ENCODE assay signal across 2 cellular contexts in the genomic region with DNA sequence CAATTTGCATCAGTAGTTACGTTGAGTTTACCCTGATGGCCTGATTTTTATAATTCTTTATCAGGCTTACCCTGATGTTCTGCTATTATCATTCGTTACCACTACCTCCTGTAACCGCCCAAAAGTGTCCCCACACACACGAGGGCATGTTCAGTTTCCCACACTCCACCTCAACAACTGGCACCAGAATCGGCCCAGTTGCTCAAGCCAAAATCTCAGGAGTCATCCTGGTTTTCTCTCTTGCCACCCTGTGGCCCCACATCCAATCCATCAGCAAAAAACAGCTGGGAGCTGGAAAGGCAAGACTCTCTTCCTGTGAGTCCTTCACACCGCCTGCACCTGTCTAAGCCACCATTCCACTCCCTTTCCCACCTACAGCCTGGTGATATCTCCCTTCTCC.
TF ChIP-seq lines count a peak whose summit lies in the region.

No MANE protein-coding gene starts in this region.

TF ChIP-seq in SK-N-SH, 30 proteins besides CTCF, POLR2A, EP300 and RAD21 (continued from another document):
- TF ChIP-seq, protein P1, sequence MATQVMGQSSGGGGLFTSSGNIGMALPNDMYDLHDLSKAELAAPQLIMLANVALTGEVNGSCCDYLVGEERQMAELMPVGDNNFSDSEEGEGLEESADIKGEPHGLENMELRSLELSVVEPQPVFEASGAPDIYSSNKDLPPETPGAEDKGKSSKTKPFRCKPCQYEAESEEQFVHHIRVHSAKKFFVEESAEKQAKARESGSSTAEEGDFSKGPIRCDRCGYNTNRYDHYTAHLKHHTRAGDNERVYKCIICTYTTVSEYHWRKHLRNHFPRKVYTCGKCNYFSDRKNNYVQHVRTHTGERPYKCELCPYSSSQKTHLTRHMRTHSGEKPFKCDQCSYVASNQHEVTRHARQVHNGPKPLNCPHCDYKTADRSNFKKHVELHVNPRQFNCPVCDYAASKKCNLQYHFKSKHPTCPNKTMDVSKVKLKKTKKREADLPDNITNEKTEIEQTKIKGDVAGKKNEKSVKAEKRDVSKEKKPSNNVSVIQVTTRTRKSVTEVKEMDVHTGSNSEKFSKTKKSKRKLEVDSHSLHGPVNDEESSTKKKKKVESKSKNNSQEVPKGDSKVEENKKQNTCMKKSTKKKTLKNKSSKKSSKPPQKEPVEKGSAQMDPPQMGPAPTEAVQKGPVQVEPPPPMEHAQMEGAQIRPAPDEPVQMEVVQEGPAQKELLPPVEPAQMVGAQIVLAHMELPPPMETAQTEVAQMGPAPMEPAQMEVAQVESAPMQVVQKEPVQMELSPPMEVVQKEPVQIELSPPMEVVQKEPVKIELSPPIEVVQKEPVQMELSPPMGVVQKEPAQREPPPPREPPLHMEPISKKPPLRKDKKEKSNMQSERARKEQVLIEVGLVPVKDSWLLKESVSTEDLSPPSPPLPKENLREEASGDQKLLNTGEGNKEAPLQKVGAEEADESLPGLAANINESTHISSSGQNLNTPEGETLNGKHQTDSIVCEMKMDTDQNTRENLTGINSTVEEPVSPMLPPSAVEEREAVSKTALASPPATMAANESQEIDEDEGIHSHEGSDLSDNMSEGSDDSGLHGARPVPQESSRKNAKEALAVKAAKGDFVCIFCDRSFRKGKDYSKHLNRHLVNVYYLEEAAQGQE (IDR thresholded peaks at IDR 0.05; ENCODE audit: low read depth, low read length): no peak
- TF ChIP-seq POLR2AphosphoS5 (IDR thresholded peaks at IDR 0.05; ENCODE audit: low read depth, low read length) (no peak), MEF2A (IDR thresholded peaks at IDR 0.05; ENCODE audit: borderline replicate concordance, low read depth) (no peak), ELF1 (IDR thresholded peaks at IDR 0.05) (no peak), SIN3A (IDR thresholded peaks at IDR 0.05; ENCODE audit: borderline replicate concordance, low read depth, low read length) (no peak)
- TF ChIP-seq, protein P2, sequence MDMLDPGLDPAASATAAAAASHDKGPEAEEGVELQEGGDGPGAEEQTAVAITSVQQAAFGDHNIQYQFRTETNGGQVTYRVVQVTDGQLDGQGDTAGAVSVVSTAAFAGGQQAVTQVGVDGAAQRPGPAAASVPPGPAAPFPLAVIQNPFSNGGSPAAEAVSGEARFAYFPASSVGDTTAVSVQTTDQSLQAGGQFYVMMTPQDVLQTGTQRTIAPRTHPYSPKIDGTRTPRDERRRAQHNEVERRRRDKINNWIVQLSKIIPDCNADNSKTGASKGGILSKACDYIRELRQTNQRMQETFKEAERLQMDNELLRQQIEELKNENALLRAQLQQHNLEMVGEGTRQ (IDR thresholded peaks at IDR 0.05; ENCODE audit: borderline replicate concordance, low read depth, low read length): no peak
- TF ChIP-seq, protein P3, sequence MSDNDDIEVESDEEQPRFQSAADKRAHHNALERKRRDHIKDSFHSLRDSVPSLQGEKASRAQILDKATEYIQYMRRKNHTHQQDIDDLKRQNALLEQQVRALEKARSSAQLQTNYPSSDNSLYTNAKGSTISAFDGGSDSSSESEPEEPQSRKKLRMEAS (IDR thresholded peaks at IDR 0.05; ENCODE audit: low read depth): no peak

TF ChIP-seq in SK-N-SH treated with all-trans-retinoic acid at 6 μM for 48 hours, 23 proteins besides CTCF, POLR2A, EP300 and RAD21 (continued from another document):
- TF ChIP-seq ZNF565 (CRISPR knock-in tag; conservative IDR thresholded peaks at IDR 0.05; ENCODE audit: low read depth): no peak
